In genomic region chr19:48419158-48419920, GRCh38 we compare ENCODE assay signal across 8 cellular contexts. TPM values are rescaled to one million over a fixed set of nuclear protein-coding genes. Genes with fewer than 3 reads are reported as not detected.
DNase-seq lines count a peak whose midpoint lies in the region; ATAC-seq, FAIRE-seq and TF ChIP-seq lines count a peak whose summit lies in the region.

No MANE protein-coding gene starts in this region.

- H3K36me3 Mint-ChIP-seq in mesothelial cell of epicardium = peaks cover 4% of the 10 kb centered on the region

- no peak for FAIRE-seq in GM12891 (lab: Jason Lieb, UNC)

- no peaks in the 10 kb centered on the region for H3K27me3 Mint-ChIP-seq in mesothelial cell of epicardium (ENCODE audit: low read depth)
- peaks cover 42% of the 10 kb centered on the region for H3K27me3 Mint-ChIP-seq in stimulated activated naive CD8-positive, alpha-beta T cell treated with anti-CD3 and anti-CD28 coated beads, Interleukin-15, amount 100 ng/mL, for 72 hours

- peaks cover 12% of the 10 kb centered on the region for H3K4me1 Mint-ChIP-seq in mesothelial cell of epicardium
- H3K4me1 Mint-ChIP-seq in stimulated activated naive CD8-positive, alpha-beta T cell treated with anti-CD3 and anti-CD28 coated beads, Interleukin-15, amount 100 ng/mL, for 72 hours = peaks cover 37% of the 10 kb centered on the region

- no peak for TF ChIP-seq POLR2A in GM12891 (IDR thresholded peaks at IDR 0.05; ENCODE audit: low read depth, low read length)

- H3K27ac Mint-ChIP-seq in mesothelial cell of epicardium = peak overlapping the region; percentile 53
- H3K27ac Mint-ChIP-seq in stimulated activated naive CD8-positive, alpha-beta T cell treated with anti-CD3 and anti-CD28 coated beads, Interleukin-15, amount 100 ng/mL, for 72 hours = peak overlapping the region; percentile 90 to 93

- TF ChIP-seq CTCF in GM10266 (IDR thresholded peaks at IDR 0.05; ENCODE audit: control insufficient read depth, insufficient read depth, low read depth, missing control alignments) = no peak
- no peak for TF ChIP-seq CTCF in mesothelial cell of epicardium (IDR thresholded peaks at IDR 0.05; ENCODE audit: unreplicated experiment)

- peak; percentile 83 for DNase-seq in GM10266 (ENCODE audit: extremely low spot score)
- DNase-seq in T-helper 22 cell (ENCODE audit: low read depth) = peak; percentile 61
- DNase-seq in amniotic epithelial cell (ENCODE audit: low read depth) = peak; percentile 48
- no peak for DNase-seq in mesothelial cell of epicardium (ENCODE audit: low spot score in 2 of 2, unreplicated experiment in 2 of 2)
- peak; percentile 78 to 89 for DNase-seq in stimulated activated naive CD8-positive, alpha-beta T cell treated with anti-CD3 and anti-CD28 coated beads, Interleukin-15, amount 100 ng/mL, for 72 hours
- no peak for DNase-seq in mucosa of gallbladder (ENCODE audit: low spot score)
- DNase-seq in GM12891 (ENCODE audit: insufficient read length, low spot score) = no peak

- peak; percentile 71 for ATAC-seq in HG02885 (IDR thresholded peaks at IDR 0.05; ENCODE audit: poor library complexity, unreplicated experiment)
- ATAC-seq in stimulated activated naive CD8-positive, alpha-beta T cell treated with anti-CD3 and anti-CD28 coated beads, Interleukin-15, amount 100 ng/mL, for 72 hours = peak; percentile 92

- H3K9me3 Mint-ChIP-seq in mesothelial cell of epicardium = no peaks in the 10 kb centered on the region
- H3K9me3 Mint-ChIP-seq in stimulated activated naive CD8-positive, alpha-beta T cell treated with anti-CD3 and anti-CD28 coated beads, Interleukin-15, amount 100 ng/mL, for 72 hours = no peaks in the 10 kb centered on the region

- no peak overlapping the region for H3K4me3 Mint-ChIP-seq in mesothelial cell of epicardium
- peak overlapping the region; percentile 75 to 86 for H3K4me3 Mint-ChIP-seq in stimulated activated naive CD8-positive, alpha-beta T cell treated with anti-CD3 and anti-CD28 coated beads, Interleukin-15, amount 100 ng/mL, for 72 hours

TF ChIP-seq in GM12891, 5 proteins besides CTCF, POLR2A, EP300 and RAD21:
- TF ChIP-seq TAF1 (IDR thresholded peaks at IDR 0.05; ENCODE audit: low read depth, low read length) (no peak), SPI1 (IDR thresholded peaks at IDR 0.05; ENCODE audit: low read depth, low read length) (no peak)

RNA-seq across cellular contexts. Expression of gene GRIN2D, which starts 25.9 kb away (rescaled TPM):
- total RNA-seq in mesothelial cell of epicardium (14.5 to 15.8 TPM (median 15.7 TPM) in 3 replicates), mucosa of gallbladder (0.69 TPM)
- 0.40 TPM for polyA plus RNA-seq in GM12891 (2012; ENCODE audit: low read depth, missing spikeins)

RNA-seq across cellular contexts. Expression of gene GRWD1, which starts 26.4 kb away (rescaled TPM):
- total RNA-seq in mesothelial cell of epicardium (34.0 to 36.5 TPM (median 36.2 TPM) in 3 replicates), mucosa of gallbladder (27.6 TPM)
- polyA plus RNA-seq in GM12891 (2012; ENCODE audit: low read depth, missing spikeins) = 20.6 TPM

RNA-seq across cellular contexts. Expression of gene KDELR1, which starts 28.0 kb away (rescaled TPM):
- total RNA-seq in mesothelial cell of epicardium (255 to 262 TPM (median 260 TPM) in 3 replicates), mucosa of gallbladder (205 TPM)
- 42.8 TPM for polyA plus RNA-seq in GM12891 (2012; ENCODE audit: low read depth, missing spikeins)

RNA-seq across cellular contexts. Expression of gene KCNJ14, which starts 36.0 kb away (rescaled TPM):
- total RNA-seq in mesothelial cell of epicardium (2.7 to 2.8 TPM (median 2.8 TPM) in 3 replicates), mucosa of gallbladder (1.0 TPM)
- 0.41 TPM for polyA plus RNA-seq in GM12891 (2012; ENCODE audit: low read depth, missing spikeins)

RNA-seq across cellular contexts. Expression of gene CYTH2, which starts 49.8 kb away (rescaled TPM):
- total RNA-seq in mesothelial cell of epicardium = 184 to 196 TPM (median 190 TPM) in 3 replicates
- total RNA-seq in mucosa of gallbladder = 141 TPM
- polyA plus RNA-seq in GM12891 (2012; ENCODE audit: low read depth, missing spikeins) = 21.6 TPM

Comparison
In these comparisons a context has a peak if more than half of its experiments do, and no peak if none do; other contexts are left out.
1. DNase-seq: peak in GM10266 (single experiment), T-helper 22 cell (single experiment), amniotic epithelial cell (single experiment) and stimulated activated naive CD8-positive, alpha-beta T cell treated with anti-CD3 and anti-CD28 coated beads, Interleukin-15, amount 100 ng/mL, for 72 hours (2 of 2); none in mesothelial cell of epicardium (0 of 2), mucosa of gallbladder (single experiment) and GM12891 (single experiment).